ENCODE assay signal across 3 cellular contexts in genomic region chr2:229666811-229667210, GRCh38. TPM values are rescaled to one million over a fixed set of nuclear protein-coding genes. Genes with fewer than 3 reads are reported as not detected.
"Had no signal": no experiment of that assay in that cellular context is flagged by ENCODE, and none has a peak within 500 bp of the region (broad histone marks: within the 10 kb centered on the region; RNA-seq: fewer than 3 reads in every experiment).

No MANE protein-coding gene starts in this region.

- DNase-seq: GDM1, GF-D8 had no signal

- H3K4me3 ChIP-seq: GM12878 had no signal

- ATAC-seq: GM12878 had no signal

RNA-seq across cellular contexts. Expression of gene DNER, which starts 47.5 kb away (rescaled TPM):
- total RNA-seq: GM12878 had no signal
